ENCODE assay signal across 31 cellular contexts in the genomic region with DNA sequence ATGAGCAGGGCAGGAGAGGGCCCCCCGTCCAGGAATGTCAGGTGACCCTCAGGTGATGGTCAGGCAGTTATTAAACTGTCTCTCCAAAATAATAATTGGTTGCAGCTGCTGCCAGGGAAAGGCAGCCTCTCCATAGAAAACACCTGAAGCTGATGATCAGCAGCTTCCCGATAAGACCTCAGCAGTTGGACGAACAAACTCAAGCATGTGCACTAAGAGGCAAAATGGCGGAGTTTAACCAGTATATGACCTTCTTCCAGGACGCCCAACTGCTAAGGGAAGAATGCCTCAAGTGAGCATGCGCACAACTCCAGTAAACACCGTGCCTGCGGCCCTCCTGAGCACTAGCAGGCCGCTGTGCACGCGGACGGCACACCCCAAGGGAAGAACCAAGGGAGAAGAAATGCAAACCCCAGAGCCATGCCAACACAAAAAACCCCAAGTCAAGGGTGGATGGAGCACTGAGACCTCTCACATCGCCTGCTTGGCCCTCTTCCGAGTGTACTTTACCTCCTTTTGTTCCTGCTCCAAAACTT. TPM values are rescaled to one million over a fixed set of nuclear protein-coding genes. Genes with fewer than 3 reads are reported as not detected.
"Had no signal": no experiment of that assay in that cellular context is flagged by ENCODE, and none has a peak within 500 bp of the region (broad histone marks: within the 10 kb centered on the region; RNA-seq: fewer than 3 reads in every experiment).

No MANE protein-coding gene starts in this region.

- H3K27me3 ChIP-seq: left lung, stomach, tibial artery, upper lobe of right lung had no signal

- H3K4me3 Mint-ChIP-seq: immature natural killer cell; naive thymus-derived CD8-positive, alpha-beta T cell; nephron; neural crest cell; stimulated activated naive B cell treated with anti-CD40 and anti-IgM and Interleukin-4, amounts not matched to agents 10 μg/mL and 1 μg/mL and 100 μg/mL, for 72 hours had no signal

- DNase-seq: immature natural killer cell; kidney; left colon; left lung; lower lobe of right lung; mammary epithelial cell; mesenchymal stem cell; naive thymus-derived CD8-positive, alpha-beta T cell; nucleus accumbens; pancreas; retina; right cardiac atrium; stimulated activated CD4-positive, alpha-beta T cell treated with anti-CD3 and anti-CD28 coated beads, Interleukin-12 subunit alpha, Interleukin-12 subunit beta, amount 100 ng/mL, for 4 hours; stimulated activated CD4-positive, alpha-beta T cell treated with anti-CD3 and anti-CD28 coated beads, Interleukin-15, amount 100 ng/mL, for 24 hours; stimulated activated CD4-positive, alpha-beta T cell treated with anti-CD3 and anti-CD28 coated beads, Interleukin-2, amount 100 ng/mL, for 24 hours; stimulated activated CD4-positive, alpha-beta T cell treated with anti-CD3 and anti-CD28 coated beads, Interleukin-4, amount 100 ng/mL, for 1 hour; stimulated activated naive B cell treated with anti-CD40 and anti-IgM and Interleukin-4, amounts not matched to agents 10 μg/mL and 1 μg/mL and 100 μg/mL, for 72 hours; stimulated activated naive CD8-positive, alpha-beta T cell treated with anti-CD3 and anti-CD28 coated beads, Interleukin-15, Interleukin-2, amounts not matched to agents 100 U/mL and 50 U/mL, for 24 hours; stomach; tibial artery; trophoblast cell; upper lobe of right lung had no signal

- H3K4me1 ChIP-seq: left lung, lower lobe of right lung, pancreas, prostate gland, stomach, tibial artery, upper lobe of right lung had no signal

- H3K4me1 Mint-ChIP-seq: immature natural killer cell; naive thymus-derived CD8-positive, alpha-beta T cell; nephron; neural crest cell; stimulated activated naive B cell treated with anti-CD40 and anti-IgM and Interleukin-4, amounts not matched to agents 10 μg/mL and 1 μg/mL and 100 μg/mL, for 72 hours had no signal

- H3K27ac ChIP-seq: left lung, lower lobe of right lung, pancreas, prostate gland, skin epidermis, stomach, thoracic aorta, tibial artery, upper lobe of right lung had no signal

- ATAC-seq: left colon; left lung; lower lobe of right lung; naive thymus-derived CD8-positive, alpha-beta T cell; pancreas; right cardiac atrium; sciatic nerve; stimulated activated naive B cell treated with anti-CD40 and anti-IgM and Interleukin-4, amounts not matched to agents 10 μg/mL and 1 μg/mL and 100 μg/mL, for 72 hours; stimulated activated naive CD8-positive, alpha-beta T cell treated with anti-CD3 and anti-CD28 coated beads, Interleukin-15, Interleukin-2, amounts not matched to agents 100 U/mL and 50 U/mL, for 24 hours; upper lobe of right lung had no signal

- H3K36me3 Mint-ChIP-seq: immature natural killer cell; naive thymus-derived CD8-positive, alpha-beta T cell; stimulated activated naive B cell treated with anti-CD40 and anti-IgM and Interleukin-4, amounts not matched to agents 10 μg/mL and 1 μg/mL and 100 μg/mL, for 72 hours had no signal

- H3K9me3 ChIP-seq: left lung, lower lobe of right lung, pancreas, prostate gland, stomach, thoracic aorta, tibial artery, upper lobe of right lung had no signal

- H3K4me3 ChIP-seq: left lung, lower lobe of right lung, pancreas, prostate gland, skin epidermis, stomach, thoracic aorta, tibial artery, upper lobe of right lung had no signal

- H3K36me3 ChIP-seq: left lung, lower lobe of right lung, pancreas, prostate gland, stomach, thoracic aorta, tibial artery, upper lobe of right lung had no signal

- FAIRE-seq: islet of Langerhans, kidney, pancreas, urothelium cell line had no signal

- H3K27ac Mint-ChIP-seq: nephron; stimulated activated naive B cell treated with anti-CD40 and anti-IgM and Interleukin-4, amounts not matched to agents 10 μg/mL and 1 μg/mL and 100 μg/mL, for 72 hours had no signal

- H3K9me3 Mint-ChIP-seq: nephron; neural crest cell; stimulated activated naive B cell treated with anti-CD40 and anti-IgM and Interleukin-4, amounts not matched to agents 10 μg/mL and 1 μg/mL and 100 μg/mL, for 72 hours had no signal

RNA-seq across cellular contexts. Expression of gene ADARB2, which starts 38.9 kb away (rescaled TPM):
- total RNA-seq: mammary epithelial cell; naive thymus-derived CD8-positive, alpha-beta T cell; osteoblast had no signal
- polyA plus RNA-seq: mammary epithelial cell; naive thymus-derived CD8-positive, alpha-beta T cell had no signal
